Comparison of ENCODE assay signal across 1 cellular context in genomic region chr17:2357931-2358434, GRCh38.
TF ChIP-seq lines count a peak whose summit lies in the region.

No MANE protein-coding gene starts in this region.

TF ChIP-seq in IMR-90, 13 proteins besides CTCF, POLR2A, EP300 and RAD21:
- TF ChIP-seq MAFK (IDR thresholded peaks at IDR 0.05; ENCODE audit: low read depth, low read length): no peak
- no peak for TF ChIP-seq CEBPB (IDR thresholded peaks at IDR 0.05; ENCODE audit: low read depth, low read length)
- TF ChIP-seq CHD1 (IDR thresholded peaks at IDR 0.05; ENCODE audit: low read depth, low read length): no peak
- no peak for TF ChIP-seq RFX5 (IDR thresholded peaks at IDR 0.05; ENCODE audit: low read depth, low read length)
- no peak for TF ChIP-seq BHLHE40 (IDR thresholded peaks at IDR 0.05; ENCODE audit: low read depth, low read length)
- TF ChIP-seq NFE2L2 (IDR thresholded peaks at IDR 0.05; ENCODE audit: low read depth, low read length): no peak
- no peak for TF ChIP-seq MAZ (IDR thresholded peaks at IDR 0.05; ENCODE audit: borderline replicate concordance, low read depth, low read length)
- no peak for TF ChIP-seq USF2 (IDR thresholded peaks at IDR 0.05; ENCODE audit: low read depth, low read length)
- TF ChIP-seq ELK1 (IDR thresholded peaks at IDR 0.05; ENCODE audit: borderline replicate concordance, low read depth, low read length): no peak
- TF ChIP-seq SMC3 (IDR thresholded peaks at IDR 0.05; ENCODE audit: low read depth, low read length): no peak
- no peak for TF ChIP-seq RCOR1 (IDR thresholded peaks at IDR 0.05; ENCODE audit: insufficient replicate concordance, low read length)
- TF ChIP-seq MXI1 (IDR thresholded peaks at IDR 0.05; ENCODE audit: borderline replicate concordance, low read depth, low read length): no peak
- TF ChIP-seq FOS (IDR thresholded peaks at IDR 0.05; ENCODE audit: low read depth, low read length): no peak
